Comparison of ENCODE assay signal across 19 cellular contexts in genomic region chr11:2580061-2580421, GRCh38.
A peak's percentile ranks its signal among the peaks of the same experiment; 100 is the strongest.
DNase-seq lines count a peak whose midpoint lies in the region; ATAC-seq, FAIRE-seq and TF ChIP-seq lines count a peak whose summit lies in the region.
"Had no signal": no experiment of that assay in that cellular context is flagged by ENCODE, and none has a peak within 500 bp of the region (broad histone marks: within the 10 kb centered on the region; RNA-seq: fewer than 3 reads in every experiment).

No MANE protein-coding gene starts in this region.

- no peaks in the 10 kb centered on the region for H3K27me3 ChIP-seq in right lobe of liver
- peaks cover 22 to 87% of the 10 kb centered on the region in 2 experiments for H3K27me3 ChIP-seq in HepG2 (ENCODE audit: control insufficient read depth in 1 of 2, insufficient read depth in 2 of 2, low read length in 2 of 2)
- no peaks in the 10 kb centered on the region for H3K27me3 ChIP-seq in right cardiac atrium (ENCODE audit: control insufficient read depth, insufficient read depth)
- H3K27me3 ChIP-seq: BLaER1 treated with 17β-estradiol and CSF1 and Interleukin-3, amounts not matched to agents 10 nM and 100 nM had no signal

- H3K4me3 Mint-ChIP-seq in osteocyte (ENCODE audit: unreplicated experiment) = no peak overlapping the region
- H3K4me3 Mint-ChIP-seq: activated CD8-positive, alpha-beta T cell treated with anti-CD3 and anti-CD28 coated beads for 36 hours; natural killer cell; type B pancreatic cell had no signal

- TF ChIP-seq RAD21 in HepG2 (CRISPR knock-in tag; IDR thresholded peaks at IDR 0.05) = no peak

- H3K4me3 ChIP-seq in right lobe of liver (no peak overlapping the region), HepG2 (replicated peaks in 1 of 3; ENCODE audit: insufficient read depth in 1 of 3, low read depth in 2 of 3, low read length in 3 of 3) (no peak overlapping the region), right cardiac atrium (ENCODE audit: low read length) (no peak overlapping the region)
- H3K4me3 ChIP-seq: BLaER1 treated with 17β-estradiol and CSF1 and Interleukin-3, amounts not matched to agents 10 nM and 100 nM; GM12878 had no signal

- H3K4me2 ChIP-seq in HepG2 (ENCODE audit: low read depth, low read length) = no peak overlapping the region

- BruUV-seq in HepG2 (replicated peaks; lab: Mats Ljungman, UMichigan) = no TSS peak

- H3K27ac Mint-ChIP-seq in osteocyte (ENCODE audit: unreplicated experiment) = no peak overlapping the region
- H3K27ac Mint-ChIP-seq: activated CD8-positive, alpha-beta T cell treated with anti-CD3 and anti-CD28 coated beads for 36 hours; natural killer cell; type B pancreatic cell had no signal

- H3K27ac ChIP-seq in right lobe of liver = no peak overlapping the region
- no peak overlapping the region for H3K27ac ChIP-seq in HepG2 (ENCODE audit: extremely low read length, insufficient read depth, low read length)
- H3K27ac ChIP-seq in right cardiac atrium (ENCODE audit: low read length) = no peak overlapping the region
- H3K27ac ChIP-seq: BLaER1 treated with 17β-estradiol and CSF1 and Interleukin-3, amounts not matched to agents 10 nM and 100 nM had no signal

- H3K9me3 Mint-ChIP-seq in osteocyte (ENCODE audit: unreplicated experiment) = no peaks in the 10 kb centered on the region
- H3K9me3 Mint-ChIP-seq: activated CD8-positive, alpha-beta T cell treated with anti-CD3 and anti-CD28 coated beads for 36 hours; natural killer cell; type B pancreatic cell had no signal

- no peak for TF ChIP-seq POLR2A in right lobe of liver (IDR thresholded peaks at IDR 0.05)
- TF ChIP-seq POLR2A in HepG2 (IDR thresholded peaks at IDR 0.05; ENCODE audit: insufficient read depth in 1 of 2, low read depth in 2 of 2, low read length in 2 of 2) = no peak
- no peak for TF ChIP-seq POLR2A in erythroblast (IDR thresholded peaks at IDR 0.05; ENCODE audit: low read length)

- ATAC-seq in right lobe of liver (no peak), HepG2 (no peak), right cardiac atrium (no peak)
- ATAC-seq: activated CD8-positive, alpha-beta T cell treated with anti-CD3 and anti-CD28 coated beads for 36 hours; GM12878; natural killer cell had no signal

- peaks cover 9% of the 10 kb centered on the region for H3K4me1 Mint-ChIP-seq in osteocyte (ENCODE audit: unreplicated experiment)
- H3K4me1 Mint-ChIP-seq: natural killer cell had no signal

- WGBS in right lobe of liver (ENCODE audit: insufficient coverage, low coverage, low lambda C conversion rate, missing lambda C conversion rate) = 75% methylated on average over 10 of the region's 10 CpGs
- WGBS in HepG2 (ENCODE audit: low lambda C conversion rate) = 12% methylated on average over 10 of the region's 10 CpGs
- 53% methylated on average over 10 of the region's 10 CpGs for WGBS in right cardiac atrium

- no peaks in the 10 kb centered on the region for H3K27me3 Mint-ChIP-seq in osteocyte (ENCODE audit: unreplicated experiment)
- H3K27me3 Mint-ChIP-seq: activated CD8-positive, alpha-beta T cell treated with anti-CD3 and anti-CD28 coated beads for 36 hours; type B pancreatic cell had no signal

- no peak overlapping the region for H3K9ac ChIP-seq in HepG2 (ENCODE audit: insufficient read depth, low read depth, low read length)
- H3K9ac ChIP-seq: BLaER1 treated with 17β-estradiol and CSF1 and Interleukin-3, amounts not matched to agents 10 nM and 100 nM had no signal

- H3K79me2 ChIP-seq in HepG2 (ENCODE audit: insufficient read depth, low read length) = no peaks in the 10 kb centered on the region

- no peaks in the 10 kb centered on the region for H3K4me1 ChIP-seq in right lobe of liver
- no peaks in the 10 kb centered on the region for H3K4me1 ChIP-seq in HepG2 (ENCODE audit: insufficient read depth, low read length)
- H3K4me1 ChIP-seq in right cardiac atrium (ENCODE audit: control insufficient read depth, insufficient read depth, low read length) = no peaks in the 10 kb centered on the region

- POLR2A ChIA-PET in HepG2 (lab: Yijun Ruan, JAX) = no interaction called here

- H2AFZ ChIP-seq in HepG2 (ENCODE audit: low read length) = no peak overlapping the region

- CTCF ChIA-PET in HepG2 (lab: Yijun Ruan, JAX; ENCODE audit: low intra/inter-chr PET ratio, low total read pairs) = no interaction called here

- H3K36me3 Mint-ChIP-seq in osteocyte (ENCODE audit: unreplicated experiment) = no peaks in the 10 kb centered on the region
- H3K36me3 Mint-ChIP-seq: natural killer cell, type B pancreatic cell had no signal

- in situ Hi-C loops in HepG2 (cut with HindIII; ENCODE audit: extremely low pct_ligation_motif_present, low pct_unique_long_range_greater_than_20kb) = no loop called here

- TF ChIP-seq CTCF in right lobe of liver (IDR thresholded peaks at IDR 0.05) = no peak
- no peak for TF ChIP-seq CTCF in HepG2 (CRISPR knock-in tag; IDR thresholded peaks at IDR 0.05)
- no peak for TF ChIP-seq CTCF in osteocyte (IDR thresholded peaks at IDR 0.05)
- no peak for TF ChIP-seq CTCF in GM20000 (IDR thresholded peaks at IDR 0.05; ENCODE audit: extremely low read depth, missing control alignments)

- H3K36me3 ChIP-seq in right lobe of liver = no peaks in the 10 kb centered on the region
- no peaks in the 10 kb centered on the region for H3K36me3 ChIP-seq in HepG2 (replicated peaks in 1 of 2; ENCODE audit: control insufficient read depth in 1 of 2, insufficient read depth in 2 of 2, low read length in 2 of 2)

- H3K9me3 ChIP-seq in right lobe of liver = no peaks in the 10 kb centered on the region
- H3K9me3 ChIP-seq in HepG2 (ENCODE audit: low read length) = no peaks in the 10 kb centered on the region
- no peaks in the 10 kb centered on the region for H3K9me3 ChIP-seq in right cardiac atrium (ENCODE audit: control insufficient read depth, low read length)
- H3K9me3 ChIP-seq: BLaER1 treated with 17β-estradiol and CSF1 and Interleukin-3, amounts not matched to agents 10 nM and 100 nM had no signal

- intact Hi-C loops in right lobe of liver (cut with DNase I) (no loop called here), HepG2 (cut with micrococcal nuclease; ENCODE audit: unreplicated experiment) (no loop called here), right cardiac atrium (cut with DNase I) (no loop called here)

- TF ChIP-seq EP300 in HepG2 (IDR thresholded peaks at IDR 0.05; ENCODE audit: low read depth in 2 of 2, low read length in 2 of 2) (no peak), HepG2 (CRISPR knock-in tag; IDR thresholded peaks at IDR 0.05; ENCODE audit: borderline replicate concordance) (no peak)

- peak in 2 of 3 donors; percentile 26 to 31 for DNase-seq in right lobe of liver
- DNase-seq in HepG2 (ENCODE audit: low spot score) = no peak
- peak; percentile 6 to 59 (median 52) for DNase-seq in right cardiac atrium
- DNase-seq in osteocyte (ENCODE audit: extremely low spot score, unreplicated experiment) = peak; percentile 72
- no peak for DNase-seq in erythroblast (lab: John Stamatoyannopoulos, UW)
- no peak for DNase-seq in medulla oblongata (ENCODE audit: extremely low spot score)
- DNase-seq in GM20000 (ENCODE audit: low spot score) = no peak
- DNase-seq: activated CD8-positive, alpha-beta T cell treated with anti-CD3 and anti-CD28 coated beads for 36 hours; activated gamma-delta T cell; midbrain; NCI-H1436 treated with DMSO at 0.1 percent for 48 hours; NCI-H446 treated with DMSO at 0.1 percent for 48 hours; OCI-M1; SHP77 treated with DMSO at 0.1 percent for 48 hours had no signal

- H4K20me1 ChIP-seq in HepG2 (ENCODE audit: insufficient read depth, low read length) = no peaks in the 10 kb centered on the region

- no peak for FAIRE-seq in HepG2 (lab: Jason Lieb, UNC)
- FAIRE-seq: bronchial epithelial cell, GM12878 had no signal

TF ChIP-seq in HepG2, 621 proteins besides CTCF, POLR2A, EP300 and RAD21:
- no peak for TF ChIP-seq NFKB2 (CRISPR knock-in tag; IDR thresholded peaks at IDR 0.05; ENCODE audit: borderline replicate concordance)
- TF ChIP-seq PTBP1 (IDR thresholded peaks at IDR 0.05; ENCODE audit: low read depth, low read length, poor library complexity, severe bottlenecking) = no peak
- no peak for TF ChIP-seq ZSCAN21 (CRISPR knock-in tag; IDR thresholded peaks at IDR 0.05; ENCODE audit: borderline replicate concordance)
- TF ChIP-seq ZNF564 (CRISPR knock-in tag; IDR thresholded peaks at IDR 0.05) = no peak
- no peak for TF ChIP-seq ATRX (CRISPR knock-in tag; IDR thresholded peaks at IDR 0.05; ENCODE audit: borderline replicate concordance)
- no peak for TF ChIP-seq PRDM4 (CRISPR knock-in tag; IDR thresholded peaks at IDR 0.05; ENCODE audit: borderline replicate concordance)
- TF ChIP-seq ZNF274 (CRISPR knock-in tag; IDR thresholded peaks at IDR 0.05) = no peak

Comparison
In these comparisons a context has a peak if more than half of its experiments do, and no peak if none do; other contexts are left out.
1. DNase-seq: peak in right lobe of liver (2 of 3), right cardiac atrium (3 of 3) and osteocyte (single experiment); none in HepG2 (single experiment), erythroblast (0 of 2), medulla oblongata (single experiment) and GM20000 (single experiment).